ENCODE assay signal across 8 cellular contexts in the genomic region with DNA sequence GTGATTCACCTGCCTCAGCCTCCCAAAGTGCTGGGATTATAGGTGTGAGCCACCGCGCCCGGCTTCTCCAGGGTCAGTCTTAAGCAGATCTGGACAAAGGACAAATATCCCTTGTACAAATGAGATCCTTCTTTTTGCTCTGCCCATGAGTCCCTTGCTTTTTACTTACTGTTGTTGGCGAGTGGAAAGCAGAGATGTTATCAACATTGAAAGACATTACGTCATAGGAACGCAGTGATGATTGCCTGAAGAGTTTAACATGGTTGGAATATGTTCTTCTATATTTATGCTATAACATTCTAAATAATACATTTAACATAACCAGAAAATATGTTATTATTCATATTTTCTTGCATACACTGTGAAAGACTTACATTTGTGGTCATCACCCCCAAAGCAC.
"Had no signal": no experiment of that assay in that cellular context is flagged by ENCODE, and none has a peak within 500 bp of the region (broad histone marks: within the 10 kb centered on the region; RNA-seq: fewer than 3 reads in every experiment).

No MANE protein-coding gene starts in this region.

- DNase-seq: GDM1, GF-D8 had no signal

- H3K4me3 ChIP-seq: GM12878 had no signal

- FAIRE-seq: G401.6, GM12878, GM12891, GM12892, GM18507, GM19239 had no signal

- ATAC-seq: GM12878 had no signal
